1 cellular context compared by ENCODE assay signal in the genomic region with DNA sequence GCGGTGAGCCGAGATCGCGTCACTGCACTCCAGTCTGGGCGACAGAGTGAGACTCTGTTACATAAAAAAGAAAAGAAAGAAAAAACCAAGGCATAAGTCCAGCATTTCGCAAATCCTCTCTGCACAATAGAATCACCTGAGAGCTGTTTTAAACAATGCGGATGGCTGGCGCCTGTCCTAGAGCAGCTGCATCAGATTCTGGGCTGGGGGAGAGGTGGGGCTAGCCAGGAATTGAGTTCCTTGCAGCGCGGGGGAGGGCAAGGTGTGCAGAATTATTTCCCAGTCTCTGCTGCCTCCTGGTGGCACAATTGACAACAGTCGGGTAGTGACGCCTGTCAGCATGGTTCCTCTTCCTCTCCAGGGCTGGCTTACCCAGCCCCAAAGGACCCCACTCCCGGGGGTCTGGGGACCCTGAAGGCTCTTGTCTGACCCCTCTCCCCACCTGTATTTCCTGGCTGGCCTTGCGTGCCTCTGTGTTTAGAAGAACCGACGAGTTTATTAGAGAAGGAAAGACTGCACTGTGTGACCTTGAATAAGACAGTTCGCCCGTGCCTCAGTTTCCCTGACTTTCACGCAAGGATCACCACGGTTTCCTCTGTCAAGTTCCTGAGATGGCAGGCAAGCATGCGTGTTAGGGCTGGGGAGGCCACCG.
TF ChIP-seq lines count a peak whose summit lies in the region.

No MANE protein-coding gene starts in this region.

TF ChIP-seq in HepG2, 621 proteins besides CTCF, POLR2A, EP300 and RAD21 (continued from another document and continues in another):
- TF ChIP-seq, protein P1, sequence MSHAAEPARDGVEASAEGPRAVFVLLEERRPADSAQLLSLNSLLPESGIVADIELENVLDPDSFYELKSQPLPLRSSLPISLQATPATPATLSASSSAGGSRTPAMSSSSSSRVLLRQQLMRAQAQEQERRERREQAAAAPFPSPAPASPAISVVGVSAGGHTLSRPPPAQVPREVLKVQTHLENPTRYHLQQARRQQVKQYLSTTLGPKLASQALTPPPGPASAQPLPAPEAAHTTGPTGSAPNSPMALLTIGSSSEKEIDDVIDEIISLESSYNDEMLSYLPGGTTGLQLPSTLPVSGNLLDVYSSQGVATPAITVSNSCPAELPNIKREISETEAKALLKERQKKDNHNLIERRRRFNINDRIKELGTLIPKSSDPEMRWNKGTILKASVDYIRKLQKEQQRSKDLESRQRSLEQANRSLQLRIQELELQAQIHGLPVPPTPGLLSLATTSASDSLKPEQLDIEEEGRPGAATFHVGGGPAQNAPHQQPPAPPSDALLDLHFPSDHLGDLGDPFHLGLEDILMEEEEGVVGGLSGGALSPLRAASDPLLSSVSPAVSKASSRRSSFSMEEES (CRISPR knock-in tag; IDR thresholded peaks at IDR 0.05) = no peak
- no peak for TF ChIP-seq ZNF556 (CRISPR knock-in tag; IDR thresholded peaks at IDR 0.05; ENCODE audit: borderline replicate concordance)
- no peak for TF ChIP-seq ZNF709 (CRISPR knock-in tag; IDR thresholded peaks at IDR 0.05)
- TF ChIP-seq ZBTB8A (CRISPR knock-in tag; IDR thresholded peaks at IDR 0.05; ENCODE audit: borderline replicate concordance, low read depth) = no peak
- TF ChIP-seq, protein P2, sequence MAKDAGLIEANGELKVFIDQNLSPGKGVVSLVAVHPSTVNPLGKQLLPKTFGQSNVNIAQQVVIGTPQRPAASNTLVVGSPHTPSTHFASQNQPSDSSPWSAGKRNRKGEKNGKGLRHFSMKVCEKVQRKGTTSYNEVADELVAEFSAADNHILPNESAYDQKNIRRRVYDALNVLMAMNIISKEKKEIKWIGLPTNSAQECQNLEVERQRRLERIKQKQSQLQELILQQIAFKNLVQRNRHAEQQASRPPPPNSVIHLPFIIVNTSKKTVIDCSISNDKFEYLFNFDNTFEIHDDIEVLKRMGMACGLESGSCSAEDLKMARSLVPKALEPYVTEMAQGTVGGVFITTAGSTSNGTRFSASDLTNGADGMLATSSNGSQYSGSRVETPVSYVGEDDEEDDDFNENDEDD (CRISPR knock-in tag; IDR thresholded peaks at IDR 0.05; ENCODE audit: borderline replicate concordance) = no peak
- no peak for TF ChIP-seq ZNF569 (CRISPR knock-in tag; IDR thresholded peaks at IDR 0.05; ENCODE audit: borderline replicate concordance)
- TF ChIP-seq, protein P3, sequence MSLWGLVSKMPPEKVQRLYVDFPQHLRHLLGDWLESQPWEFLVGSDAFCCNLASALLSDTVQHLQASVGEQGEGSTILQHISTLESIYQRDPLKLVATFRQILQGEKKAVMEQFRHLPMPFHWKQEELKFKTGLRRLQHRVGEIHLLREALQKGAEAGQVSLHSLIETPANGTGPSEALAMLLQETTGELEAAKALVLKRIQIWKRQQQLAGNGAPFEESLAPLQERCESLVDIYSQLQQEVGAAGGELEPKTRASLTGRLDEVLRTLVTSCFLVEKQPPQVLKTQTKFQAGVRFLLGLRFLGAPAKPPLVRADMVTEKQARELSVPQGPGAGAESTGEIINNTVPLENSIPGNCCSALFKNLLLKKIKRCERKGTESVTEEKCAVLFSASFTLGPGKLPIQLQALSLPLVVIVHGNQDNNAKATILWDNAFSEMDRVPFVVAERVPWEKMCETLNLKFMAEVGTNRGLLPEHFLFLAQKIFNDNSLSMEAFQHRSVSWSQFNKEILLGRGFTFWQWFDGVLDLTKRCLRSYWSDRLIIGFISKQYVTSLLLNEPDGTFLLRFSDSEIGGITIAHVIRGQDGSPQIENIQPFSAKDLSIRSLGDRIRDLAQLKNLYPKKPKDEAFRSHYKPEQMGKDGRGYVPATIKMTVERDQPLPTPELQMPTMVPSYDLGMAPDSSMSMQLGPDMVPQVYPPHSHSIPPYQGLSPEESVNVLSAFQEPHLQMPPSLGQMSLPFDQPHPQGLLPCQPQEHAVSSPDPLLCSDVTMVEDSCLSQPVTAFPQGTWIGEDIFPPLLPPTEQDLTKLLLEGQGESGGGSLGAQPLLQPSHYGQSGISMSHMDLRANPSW (CRISPR knock-in tag; IDR thresholded peaks at IDR 0.05; ENCODE audit: borderline replicate concordance) = no peak
- no peak for TF ChIP-seq ATAD3A (CRISPR knock-in tag; IDR thresholded peaks at IDR 0.05)
- TF ChIP-seq RARA (CRISPR knock-in tag; IDR thresholded peaks at IDR 0.05) = peak; percentile 14; the same call in 1 of the 2 replicates
- TF ChIP-seq, protein P4, sequence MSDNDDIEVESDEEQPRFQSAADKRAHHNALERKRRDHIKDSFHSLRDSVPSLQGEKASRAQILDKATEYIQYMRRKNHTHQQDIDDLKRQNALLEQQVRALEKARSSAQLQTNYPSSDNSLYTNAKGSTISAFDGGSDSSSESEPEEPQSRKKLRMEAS (IDR thresholded peaks at IDR 0.05) = peak; percentile 52; the same call in 1 of the 2 replicates
- TF ChIP-seq MAFK (conservative IDR thresholded peaks at IDR 0.05 in 1 of 2, IDR thresholded peaks at IDR 0.05 in 1 of 2; ENCODE audit: low read length in 2 of 2) = no peak
- TF ChIP-seq, protein P5, sequence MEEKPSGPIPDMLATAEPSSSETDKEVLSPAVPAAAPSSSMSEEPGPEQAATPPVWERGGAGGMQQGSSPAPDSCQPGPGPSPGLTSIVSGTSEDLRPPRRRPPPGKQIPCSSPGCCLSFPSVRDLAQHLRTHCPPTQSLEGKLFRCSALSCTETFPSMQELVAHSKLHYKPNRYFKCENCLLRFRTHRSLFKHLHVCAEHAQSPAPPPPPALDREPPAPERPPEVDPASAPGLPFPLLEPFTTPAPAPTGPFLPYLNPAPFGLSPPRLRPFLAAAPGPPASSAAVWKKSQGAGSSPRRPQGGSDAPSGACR (CRISPR knock-in tag; IDR thresholded peaks at IDR 0.05) = no peak
- no peak for TF ChIP-seq JARID2 (CRISPR knock-in tag; IDR thresholded peaks at IDR 0.05; ENCODE audit: insufficient replicate concordance)
- TF ChIP-seq TSC22D2 (CRISPR knock-in tag; IDR thresholded peaks at IDR 0.05; ENCODE audit: borderline replicate concordance) = peak; percentile 79; the same call in 1 of the 2 replicates
- TF ChIP-seq, protein P6, sequence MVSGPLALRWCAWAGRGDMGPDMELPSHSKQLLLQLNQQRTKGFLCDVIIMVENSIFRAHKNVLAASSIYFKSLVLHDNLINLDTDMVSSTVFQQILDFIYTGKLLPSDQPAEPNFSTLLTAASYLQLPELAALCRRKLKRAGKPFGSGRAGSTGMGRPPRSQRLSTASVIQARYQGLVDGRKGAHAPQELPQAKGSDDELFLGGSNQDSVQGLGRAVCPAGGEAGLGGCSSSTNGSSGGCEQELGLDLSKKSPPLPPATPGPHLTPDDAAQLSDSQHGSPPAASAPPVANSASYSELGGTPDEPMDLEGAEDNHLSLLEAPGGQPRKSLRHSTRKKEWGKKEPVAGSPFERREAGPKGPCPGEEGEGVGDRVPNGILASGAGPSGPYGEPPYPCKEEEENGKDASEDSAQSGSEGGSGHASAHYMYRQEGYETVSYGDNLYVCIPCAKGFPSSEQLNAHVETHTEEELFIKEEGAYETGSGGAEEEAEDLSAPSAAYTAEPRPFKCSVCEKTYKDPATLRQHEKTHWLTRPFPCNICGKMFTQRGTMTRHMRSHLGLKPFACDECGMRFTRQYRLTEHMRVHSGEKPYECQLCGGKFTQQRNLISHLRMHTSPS (CRISPR knock-in tag; IDR thresholded peaks at IDR 0.05; ENCODE audit: low read depth) = no peak
- 0 out of 2 replicates have a peak, but pooled peaks have one; percentile 54 for TF ChIP-seq ZNF607 (CRISPR knock-in tag; IDR thresholded peaks at IDR 0.05; ENCODE audit: borderline replicate concordance)
- TF ChIP-seq, protein P7, sequence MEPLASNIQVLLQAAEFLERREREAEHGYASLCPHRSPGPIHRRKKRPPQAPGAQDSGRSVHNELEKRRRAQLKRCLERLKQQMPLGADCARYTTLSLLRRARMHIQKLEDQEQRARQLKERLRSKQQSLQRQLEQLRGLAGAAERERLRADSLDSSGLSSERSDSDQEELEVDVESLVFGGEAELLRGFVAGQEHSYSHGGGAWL (CRISPR knock-in tag; IDR thresholded peaks at IDR 0.05) = 0 out of 2 replicates have a peak, but pooled peaks have one; percentile 31
- TF ChIP-seq ZNF543 (CRISPR knock-in tag; IDR thresholded peaks at IDR 0.05) = no peak
- peak; percentile 59; the same call in 1 of the 2 replicates for TF ChIP-seq ZNF605 (CRISPR knock-in tag; IDR thresholded peaks at IDR 0.05)
- TF ChIP-seq, protein P8, sequence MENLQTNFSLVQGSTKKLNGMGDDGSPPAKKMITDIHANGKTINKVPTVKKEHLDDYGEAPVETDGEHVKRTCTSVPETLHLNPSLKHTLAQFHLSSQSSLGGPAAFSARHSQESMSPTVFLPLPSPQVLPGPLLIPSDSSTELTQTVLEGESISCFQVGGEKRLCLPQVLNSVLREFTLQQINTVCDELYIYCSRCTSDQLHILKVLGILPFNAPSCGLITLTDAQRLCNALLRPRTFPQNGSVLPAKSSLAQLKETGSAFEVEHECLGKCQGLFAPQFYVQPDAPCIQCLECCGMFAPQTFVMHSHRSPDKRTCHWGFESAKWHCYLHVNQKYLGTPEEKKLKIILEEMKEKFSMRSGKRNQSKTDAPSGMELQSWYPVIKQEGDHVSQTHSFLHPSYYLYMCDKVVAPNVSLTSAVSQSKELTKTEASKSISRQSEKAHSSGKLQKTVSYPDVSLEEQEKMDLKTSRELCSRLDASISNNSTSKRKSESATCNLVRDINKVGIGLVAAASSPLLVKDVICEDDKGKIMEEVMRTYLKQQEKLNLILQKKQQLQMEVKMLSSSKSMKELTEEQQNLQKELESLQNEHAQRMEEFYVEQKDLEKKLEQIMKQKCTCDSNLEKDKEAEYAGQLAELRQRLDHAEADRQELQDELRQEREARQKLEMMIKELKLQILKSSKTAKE (CRISPR knock-in tag; IDR thresholded peaks at IDR 0.05; ENCODE audit: borderline replicate concordance) = no peak
- no peak for TF ChIP-seq SOX13 (IDR thresholded peaks at IDR 0.05)
- TF ChIP-seq SOX13 (CRISPR knock-in tag; conservative IDR thresholded peaks at IDR 0.05 in 1 of 2, IDR thresholded peaks at IDR 0.05 in 1 of 2) = peak in 1 of 2 experiments; percentile 75; a peak in 2 of 4 replicates
- TF ChIP-seq RELA (CRISPR knock-in tag; IDR thresholded peaks at IDR 0.05) = no peak
- peak; percentile 55; the same call in 1 of the 3 replicates for TF ChIP-seq MXI1 (IDR thresholded peaks at IDR 0.05; ENCODE audit: borderline replicate concordance, low read depth, low read length)
- no peak for TF ChIP-seq ZFP1 (CRISPR knock-in tag; IDR thresholded peaks at IDR 0.05)
- TF ChIP-seq, protein P9, sequence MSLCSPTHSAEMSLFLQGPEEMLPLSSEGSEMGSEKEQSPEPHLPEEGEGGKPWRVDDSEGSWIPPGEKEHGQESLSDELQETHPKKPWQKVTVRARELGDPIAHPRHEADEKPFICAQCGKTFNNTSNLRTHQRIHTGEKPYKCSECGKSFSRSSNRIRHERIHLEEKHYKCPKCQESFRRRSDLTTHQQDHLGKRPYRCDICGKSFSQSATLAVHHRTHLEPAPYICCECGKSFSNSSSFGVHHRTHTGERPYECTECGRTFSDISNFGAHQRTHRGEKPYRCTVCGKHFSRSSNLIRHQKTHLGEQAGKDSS (CRISPR knock-in tag; IDR thresholded peaks at IDR 0.05; ENCODE audit: borderline replicate concordance, low read depth) = no peak
- TF ChIP-seq, protein P10, sequence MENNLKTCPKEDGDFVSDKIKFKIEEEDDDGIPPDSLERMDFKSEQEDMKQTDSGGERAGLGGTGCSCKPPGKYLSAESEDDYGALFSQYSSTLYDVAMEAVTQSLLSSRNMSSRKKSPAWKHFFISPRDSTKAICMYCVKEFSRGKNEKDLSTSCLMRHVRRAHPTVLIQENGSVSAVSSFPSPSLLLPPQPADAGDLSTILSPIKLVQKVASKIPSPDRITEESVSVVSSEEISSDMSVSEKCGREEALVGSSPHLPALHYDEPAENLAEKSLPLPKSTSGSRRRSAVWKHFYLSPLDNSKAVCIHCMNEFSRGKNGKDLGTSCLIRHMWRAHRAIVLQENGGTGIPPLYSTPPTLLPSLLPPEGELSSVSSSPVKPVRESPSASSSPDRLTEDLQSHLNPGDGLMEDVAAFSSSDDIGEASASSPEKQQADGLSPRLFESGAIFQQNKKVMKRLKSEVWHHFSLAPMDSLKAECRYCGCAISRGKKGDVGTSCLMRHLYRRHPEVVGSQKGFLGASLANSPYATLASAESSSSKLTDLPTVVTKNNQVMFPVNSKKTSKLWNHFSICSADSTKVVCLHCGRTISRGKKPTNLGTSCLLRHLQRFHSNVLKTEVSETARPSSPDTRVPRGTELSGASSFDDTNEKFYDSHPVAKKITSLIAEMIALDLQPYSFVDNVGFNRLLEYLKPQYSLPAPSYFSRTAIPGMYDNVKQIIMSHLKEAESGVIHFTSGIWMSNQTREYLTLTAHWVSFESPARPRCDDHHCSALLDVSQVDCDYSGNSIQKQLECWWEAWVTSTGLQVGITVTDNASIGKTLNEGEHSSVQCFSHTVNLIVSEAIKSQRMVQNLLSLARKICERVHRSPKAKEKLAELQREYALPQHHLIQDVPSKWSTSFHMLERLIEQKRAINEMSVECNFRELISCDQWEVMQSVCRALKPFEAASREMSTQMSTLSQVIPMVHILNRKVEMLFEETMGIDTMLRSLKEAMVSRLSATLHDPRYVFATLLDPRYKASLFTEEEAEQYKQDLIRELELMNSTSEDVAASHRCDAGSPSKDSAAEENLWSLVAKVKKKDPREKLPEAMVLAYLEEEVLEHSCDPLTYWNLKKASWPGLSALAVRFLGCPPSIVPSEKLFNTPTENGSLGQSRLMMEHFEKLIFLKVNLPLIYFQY (CRISPR knock-in tag; IDR thresholded peaks at IDR 0.05; ENCODE audit: borderline replicate concordance) = 0 out of 2 replicates have a peak, but pooled peaks have one; percentile 34
- TF ChIP-seq ZNF614 (CRISPR knock-in tag; IDR thresholded peaks at IDR 0.05; ENCODE audit: borderline replicate concordance) = peak; percentile 51; the same call in 1 of the 2 replicates
- no peak for TF ChIP-seq IKZF1 (IDR thresholded peaks at IDR 0.05)
- TF ChIP-seq TBX3 (IDR thresholded peaks at IDR 0.05; ENCODE audit: borderline replicate concordance) = no peak
- no peak for TF ChIP-seq ZNF382 (CRISPR knock-in tag; IDR thresholded peaks at IDR 0.05; ENCODE audit: borderline replicate concordance)
- no peak for TF ChIP-seq RNF2 (conservative IDR thresholded peaks at IDR 0.05; ENCODE audit: low read depth)
- TF ChIP-seq, protein P11, sequence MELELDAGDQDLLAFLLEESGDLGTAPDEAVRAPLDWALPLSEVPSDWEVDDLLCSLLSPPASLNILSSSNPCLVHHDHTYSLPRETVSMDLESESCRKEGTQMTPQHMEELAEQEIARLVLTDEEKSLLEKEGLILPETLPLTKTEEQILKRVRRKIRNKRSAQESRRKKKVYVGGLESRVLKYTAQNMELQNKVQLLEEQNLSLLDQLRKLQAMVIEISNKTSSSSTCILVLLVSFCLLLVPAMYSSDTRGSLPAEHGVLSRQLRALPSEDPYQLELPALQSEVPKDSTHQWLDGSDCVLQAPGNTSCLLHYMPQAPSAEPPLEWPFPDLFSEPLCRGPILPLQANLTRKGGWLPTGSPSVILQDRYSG (CRISPR knock-in tag; IDR thresholded peaks at IDR 0.05) = no peak
- TF ChIP-seq, protein P12, sequence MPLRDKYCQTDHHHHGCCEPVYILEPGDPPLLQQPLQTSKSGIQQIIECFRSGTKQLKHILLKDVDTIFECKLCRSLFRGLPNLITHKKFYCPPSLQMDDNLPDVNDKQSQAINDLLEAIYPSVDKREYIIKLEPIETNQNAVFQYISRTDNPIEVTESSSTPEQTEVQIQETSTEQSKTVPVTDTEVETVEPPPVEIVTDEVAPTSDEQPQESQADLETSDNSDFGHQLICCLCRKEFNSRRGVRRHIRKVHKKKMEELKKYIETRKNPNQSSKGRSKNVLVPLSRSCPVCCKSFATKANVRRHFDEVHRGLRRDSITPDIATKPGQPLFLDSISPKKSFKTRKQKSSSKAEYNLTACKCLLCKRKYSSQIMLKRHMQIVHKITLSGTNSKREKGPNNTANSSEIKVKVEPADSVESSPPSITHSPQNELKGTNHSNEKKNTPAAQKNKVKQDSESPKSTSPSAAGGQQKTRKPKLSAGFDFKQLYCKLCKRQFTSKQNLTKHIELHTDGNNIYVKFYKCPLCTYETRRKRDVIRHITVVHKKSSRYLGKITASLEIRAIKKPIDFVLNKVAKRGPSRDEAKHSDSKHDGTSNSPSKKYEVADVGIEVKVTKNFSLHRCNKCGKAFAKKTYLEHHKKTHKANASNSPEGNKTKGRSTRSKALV (CRISPR knock-in tag; IDR thresholded peaks at IDR 0.05) = 0 out of 2 replicates have a peak, but pooled peaks have one; percentile 50
- TF ChIP-seq MTA1 (CRISPR knock-in tag; IDR thresholded peaks at IDR 0.05; ENCODE audit: borderline replicate concordance) = no peak
- no peak for TF ChIP-seq ARHGAP35 (CRISPR knock-in tag; IDR thresholded peaks at IDR 0.05; ENCODE audit: borderline replicate concordance)
